8 cellular contexts compared by ENCODE assay signal in the genomic region with DNA sequence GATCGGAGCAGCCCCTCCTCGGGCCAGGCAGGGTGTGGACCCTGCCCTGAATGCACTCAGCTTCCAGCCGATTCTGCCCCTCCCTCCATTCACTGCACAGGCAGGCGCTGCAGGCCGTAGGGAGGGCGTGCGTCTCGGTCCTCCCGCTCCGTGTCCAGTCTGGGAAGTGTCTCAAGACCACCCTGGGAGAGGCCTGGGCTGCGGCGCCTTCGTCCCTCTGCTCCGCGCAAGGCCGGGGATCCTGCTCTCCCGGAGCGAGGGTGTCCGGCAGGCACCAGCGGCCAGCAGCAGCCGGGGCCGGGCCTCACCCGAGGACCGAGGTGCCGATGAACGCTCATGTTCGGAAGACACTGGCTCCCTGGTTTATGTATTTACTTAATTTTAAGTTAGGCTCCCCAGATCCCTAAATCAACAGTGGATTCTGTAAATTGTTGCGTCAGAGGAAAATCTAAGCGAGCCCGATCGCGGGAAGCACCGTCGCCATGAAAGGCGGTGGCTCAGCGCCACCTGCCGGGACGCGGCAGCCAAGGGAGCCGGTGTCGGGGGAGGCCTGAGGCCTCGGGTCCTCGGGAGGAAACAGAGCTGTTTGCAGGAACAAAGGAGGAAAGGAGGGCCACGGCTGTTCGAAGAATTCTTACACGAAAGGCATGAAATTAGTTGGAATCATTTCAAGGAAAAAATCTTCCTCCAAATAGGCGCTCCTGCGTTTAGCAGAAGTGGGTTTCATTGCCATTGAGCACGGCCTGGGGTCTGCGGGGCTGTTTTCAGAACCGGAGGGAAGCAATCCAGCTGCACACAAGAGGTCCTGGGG.
DNase-seq lines count a peak whose midpoint lies in the region; ATAC-seq and TF ChIP-seq lines count a peak whose summit lies in the region.

No MANE protein-coding gene starts in this region.

- H3K9me3 Mint-ChIP-seq in WTC11, result no peaks in the 10 kb centered on the region
- H3K9me3 Mint-ChIP-seq in activated T-helper 1 cell treated with anti-CD3 and anti-CD28 coated beads, Interleukin-12 subunit alpha, Interleukin-12 subunit beta, Interleukin-2, Interleukin-4 antibody, amounts not matched to agents 30 ng/mL and 10 ng/mL and 1 ng/mL, durations not matched to agents 14 hours and 24 hours and 36 hours, result no peaks in the 10 kb centered on the region
- no peaks in the 10 kb centered on the region for H3K9me3 Mint-ChIP-seq in activated T-cell treated with anti-CD3 and anti-CD28 coated beads, Interleukin-2, amount 50 U/mL, for 24 hours

- H3K4me1 ChIP-seq in heart left ventricle, result peaks cover 0 to 14% (median 11%) of the 10 kb centered on the region in 12 donors
- H3K4me1 ChIP-seq in trophoblast cell (ENCODE audit: control insufficient read depth in 1 of 2, insufficient read depth in 2 of 2, low read length in 2 of 2), result peaks cover 0 to 3% of the 10 kb centered on the region in 2 experiments

- H3K18ac ChIP-seq in trophoblast cell (ENCODE audit: low read length), result no peak overlapping the region

- no peak overlapping the region for H2AK5ac ChIP-seq in trophoblast cell (ENCODE audit: low read length)

- H3K4me3 ChIP-seq in MG63 (peak overlapping the region; percentile 21; the same call in 1 of the 2 replicates), heart left ventricle (peak overlapping the region in 11 of 12 donors; percentile 12 to 53 (median 44)), trophoblast cell (ENCODE audit: low read depth, low read length) (peak overlapping the region; percentile 13)

- TF ChIP-seq CTCF in WTC11 (IDR thresholded peaks at IDR 0.05) (peak; percentile 62; the same call in 1 of the 2 replicates), heart left ventricle (IDR thresholded peaks at IDR 0.05) (peak; percentile 62 to 94 (median 82))

- no peak overlapping the region for H3K9ac ChIP-seq in trophoblast cell (ENCODE audit: low read length)

- H3K79me1 ChIP-seq in trophoblast cell (ENCODE audit: low read length), result no peaks in the 10 kb centered on the region

- no peak overlapping the region for H3K14ac ChIP-seq in trophoblast cell (ENCODE audit: low read length)

- H2AFZ ChIP-seq in trophoblast cell (ENCODE audit: insufficient read depth, low read length, poor library complexity), result peak overlapping the region; percentile 54

- peak; percentile 85 for ATAC-seq in WTC11
- ATAC-seq in heart left ventricle, result peak; percentile 69 to 86 (median 78)
- no peak for ATAC-seq in HG03460 (IDR thresholded peaks at IDR 0.05; ENCODE audit: unreplicated experiment)

- H4K12ac ChIP-seq in trophoblast cell (ENCODE audit: low read depth, low read length), result no peak overlapping the region

- H3K4me2 ChIP-seq in trophoblast cell (ENCODE audit: low read length), result peak overlapping the region; percentile 70

- H3K36me3 ChIP-seq in MG63 (no peaks in the 10 kb centered on the region), heart left ventricle (no peaks in the 10 kb centered on the region), trophoblast cell (ENCODE audit: control insufficient read depth in 1 of 2, insufficient read depth in 2 of 2, low read length in 2 of 2) (no peaks in the 10 kb centered on the region)

- no peak overlapping the region for H4K91ac ChIP-seq in trophoblast cell (ENCODE audit: low read depth, low read length)

- no peaks in the 10 kb centered on the region for H3K27me3 ChIP-seq in MG63
- no peaks in the 10 kb centered on the region for H3K27me3 ChIP-seq in heart left ventricle
- H3K27me3 ChIP-seq in trophoblast cell (ENCODE audit: insufficient read depth, low read length), result no peaks in the 10 kb centered on the region

- no peak overlapping the region for H3K23ac ChIP-seq in trophoblast cell (ENCODE audit: low read length)

- H2BK5ac ChIP-seq in trophoblast cell (ENCODE audit: low read depth, low read length, poor library complexity), result no peak overlapping the region

- H3K4ac ChIP-seq in trophoblast cell (ENCODE audit: low read depth, low read length), result no peak overlapping the region

- no peak overlapping the region for H2BK120ac ChIP-seq in trophoblast cell (ENCODE audit: insufficient read depth, low read length, poor library complexity)

- H3K4me1 Mint-ChIP-seq in WTC11, result peaks cover 4% of the 10 kb centered on the region; the same call in 1 of the 2 replicates
- H3K4me1 Mint-ChIP-seq in activated T-helper 1 cell treated with anti-CD3 and anti-CD28 coated beads, Interleukin-12 subunit alpha, Interleukin-12 subunit beta, Interleukin-2, Interleukin-4 antibody, amounts not matched to agents 30 ng/mL and 10 ng/mL and 1 ng/mL, durations not matched to agents 14 hours and 24 hours and 36 hours (ENCODE audit: low read depth), result no peaks in the 10 kb centered on the region
- peaks cover 2% of the 10 kb centered on the region for H3K4me1 Mint-ChIP-seq in activated T-cell treated with anti-CD3 and anti-CD28 coated beads, Interleukin-2, amount 50 U/mL, for 24 hours (ENCODE audit: low read depth)

- CTCF ChIA-PET in WTC11 (lab: Charles Lee), result interaction anchor here (0.6 to 3.1 kb wide), 73 partner anchors 10 to 975 kb away, joined by 3 to 55 read pairs (median 4); no protein-coding TSS in a partner anchor

- no peaks in the 10 kb centered on the region for H3K36me3 Mint-ChIP-seq in WTC11
- no peaks in the 10 kb centered on the region for H3K36me3 Mint-ChIP-seq in activated T-helper 1 cell treated with anti-CD3 and anti-CD28 coated beads, Interleukin-12 subunit alpha, Interleukin-12 subunit beta, Interleukin-2, Interleukin-4 antibody, amounts not matched to agents 30 ng/mL and 10 ng/mL and 1 ng/mL, durations not matched to agents 14 hours and 24 hours and 36 hours (ENCODE audit: low read depth)
- peaks cover 31% of the 10 kb centered on the region for H3K36me3 Mint-ChIP-seq in activated T-cell treated with anti-CD3 and anti-CD28 coated beads, Interleukin-2, amount 50 U/mL, for 24 hours (ENCODE audit: low read depth)

- H3K4me3 Mint-ChIP-seq in WTC11, result peak overlapping the region; percentile 59
- H3K4me3 Mint-ChIP-seq in activated T-helper 1 cell treated with anti-CD3 and anti-CD28 coated beads, Interleukin-12 subunit alpha, Interleukin-12 subunit beta, Interleukin-2, Interleukin-4 antibody, amounts not matched to agents 30 ng/mL and 10 ng/mL and 1 ng/mL, durations not matched to agents 14 hours and 24 hours and 36 hours, result no peak overlapping the region
- no peak overlapping the region for H3K4me3 Mint-ChIP-seq in activated T-cell treated with anti-CD3 and anti-CD28 coated beads, Interleukin-2, amount 50 U/mL, for 24 hours

- H3K27ac Mint-ChIP-seq in WTC11, result no peak overlapping the region
- no peak overlapping the region for H3K27ac Mint-ChIP-seq in activated T-helper 1 cell treated with anti-CD3 and anti-CD28 coated beads, Interleukin-12 subunit alpha, Interleukin-12 subunit beta, Interleukin-2, Interleukin-4 antibody, amounts not matched to agents 30 ng/mL and 10 ng/mL and 1 ng/mL, durations not matched to agents 14 hours and 24 hours and 36 hours
- no peak overlapping the region for H3K27ac Mint-ChIP-seq in activated T-cell treated with anti-CD3 and anti-CD28 coated beads, Interleukin-2, amount 50 U/mL, for 24 hours

- POLR2A ChIA-PET in WTC11 (lab: Charles Lee), result no interaction called here

- no peaks in the 10 kb centered on the region; the same call in 1 of the 2 replicates for H3K27me3 Mint-ChIP-seq in WTC11 (ENCODE audit: low read depth)
- no peaks in the 10 kb centered on the region for H3K27me3 Mint-ChIP-seq in activated T-helper 1 cell treated with anti-CD3 and anti-CD28 coated beads, Interleukin-12 subunit alpha, Interleukin-12 subunit beta, Interleukin-2, Interleukin-4 antibody, amounts not matched to agents 30 ng/mL and 10 ng/mL and 1 ng/mL, durations not matched to agents 14 hours and 24 hours and 36 hours (ENCODE audit: insufficient read depth)
- H3K27me3 Mint-ChIP-seq in activated T-cell treated with anti-CD3 and anti-CD28 coated beads, Interleukin-2, amount 50 U/mL, for 24 hours, result no peaks in the 10 kb centered on the region

- TF ChIP-seq POLR2A in heart left ventricle (IDR thresholded peaks at IDR 0.05), result no peak

- no peaks in the 10 kb centered on the region for H3K79me2 ChIP-seq in trophoblast cell (ENCODE audit: control insufficient read depth, insufficient read depth, low read length, poor library complexity)

- DNase-seq in D341Med (ENCODE audit: low spot score) (peak; percentile 88), MG63 (peak; percentile 52), WTC11 (ENCODE audit: low spot score) (peak; percentile 82), heart left ventricle (peak; percentile 48 to 81 (median 56)), trophoblast cell (peak in 1 of 2 donors; percentile 66)
- no peak for DNase-seq in activated T-helper 1 cell treated with anti-CD3 and anti-CD28 coated beads, Interleukin-12 subunit alpha, Interleukin-12 subunit beta, Interleukin-2, Interleukin-4 antibody, amounts not matched to agents 30 ng/mL and 10 ng/mL and 1 ng/mL, durations not matched to agents 14 hours and 24 hours and 36 hours (ENCODE audit: low spot score)
- no peak for DNase-seq in activated T-cell treated with anti-CD3 and anti-CD28 coated beads, Interleukin-2, amount 50 U/mL, for 24 hours

- 10 to 18% (median 12%) methylated on average over 24 to 51 of the region's 51 CpGs for WGBS in heart left ventricle, 4 donors
- WGBS in trophoblast cell (ENCODE audit: extremely low coverage, insufficient coverage, insufficient read length), result no CpG with 5 or more reads among the region's 51 CpGs

- no peak overlapping the region for H2BK12ac ChIP-seq in trophoblast cell (ENCODE audit: low read length)

- H3K9me3 ChIP-seq in MG63, result no peaks in the 10 kb centered on the region
- H3K9me3 ChIP-seq in heart left ventricle, result no peaks in the 10 kb centered on the region
- no peaks in the 10 kb centered on the region for H3K9me3 ChIP-seq in trophoblast cell (ENCODE audit: insufficient read depth, low read depth, low read length)

- peak overlapping the region; percentile 15 for H4K8ac ChIP-seq in trophoblast cell (ENCODE audit: low read depth, low read length)

- intact Hi-C loops in heart left ventricle (cut with DNase I), result loop anchor here in 6 of 10 donors (2.0 to 10.0 kb wide), 8 partner anchors 318 to 1060 kb away; no protein-coding TSS in a partner anchor
- intact Hi-C loops in activated T-helper 1 cell treated with anti-CD3 and anti-CD28 coated beads, Interleukin-12 subunit alpha, Interleukin-12 subunit beta, Interleukin-2, Interleukin-4 antibody, amounts not matched to agents 30 ng/mL and 10 ng/mL and 1 ng/mL, durations not matched to agents 14 hours and 24 hours and 36 hours (cut with micrococcal nuclease), result no loop called here

- peak overlapping the region in 4 of 12 donors; percentile 12 to 33 (median 26) for H3K27ac ChIP-seq in heart left ventricle
- H3K27ac ChIP-seq in trophoblast cell (ENCODE audit: low read depth, low read length), result no peak overlapping the region

TF ChIP-seq in WTC11, 78 proteins besides CTCF, POLR2A, EP300 and RAD21 (continues in another document):
- TF ChIP-seq MAX (CRISPR knock-in tag; IDR thresholded peaks at IDR 0.05) (peak; percentile 62), GABPB1 (CRISPR knock-in tag; IDR thresholded peaks at IDR 0.05) (0 out of 2 replicates have a peak, but pooled peaks have one; percentile 67)

Comparison
In these comparisons a context has a peak if more than half of its experiments do, and no peak if none do; other contexts are left out.
1. DNase-seq: peak in D341Med (single experiment), MG63 (single experiment), WTC11 (single experiment) and heart left ventricle (5 of 5); none in activated T-helper 1 cell treated with anti-CD3 and anti-CD28 coated beads, Interleukin-12 subunit alpha, Interleukin-12 subunit beta, Interleukin-2, Interleukin-4 antibody, amounts not matched to agents 30 ng/mL and 10 ng/mL and 1 ng/mL, durations not matched to agents 14 hours and 24 hours and 36 hours (single experiment) and activated T-cell treated with anti-CD3 and anti-CD28 coated beads, Interleukin-2, amount 50 U/mL, for 24 hours (single experiment).
2. Peak in every context shown above with its lines, with median percentiles within 50 percentile points of each other: H3K4me3 ChIP-seq.